In the genomic region with DNA sequence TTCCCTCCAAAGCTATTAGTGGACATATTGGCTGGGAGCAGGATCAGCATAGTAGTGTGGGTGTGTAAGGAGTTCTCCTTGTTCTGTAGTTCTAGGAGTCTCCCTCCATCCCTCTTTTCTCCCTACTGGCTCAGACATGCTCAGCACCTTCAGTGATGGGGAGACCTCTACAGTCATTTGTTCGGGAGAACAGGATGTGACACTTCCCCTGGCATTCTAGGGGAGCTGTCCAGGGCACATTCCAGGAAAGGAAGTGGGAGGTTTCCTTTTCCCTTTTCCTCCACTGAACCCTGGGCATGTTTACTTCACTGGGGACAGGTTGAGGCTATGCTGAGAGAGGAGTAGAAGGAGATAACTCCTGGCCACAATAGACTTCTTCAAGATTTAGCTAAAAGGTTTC, we compare ENCODE assay signal across 1 cellular context.
TF ChIP-seq lines count a peak whose summit lies in the region.

No MANE protein-coding gene starts in this region.

TF ChIP-seq in SK-N-SH treated with all-trans-retinoic acid at 6 μM for 48 hours, 23 proteins besides CTCF, POLR2A, EP300 and RAD21 (continued from another document):
- TF ChIP-seq, protein P1, sequence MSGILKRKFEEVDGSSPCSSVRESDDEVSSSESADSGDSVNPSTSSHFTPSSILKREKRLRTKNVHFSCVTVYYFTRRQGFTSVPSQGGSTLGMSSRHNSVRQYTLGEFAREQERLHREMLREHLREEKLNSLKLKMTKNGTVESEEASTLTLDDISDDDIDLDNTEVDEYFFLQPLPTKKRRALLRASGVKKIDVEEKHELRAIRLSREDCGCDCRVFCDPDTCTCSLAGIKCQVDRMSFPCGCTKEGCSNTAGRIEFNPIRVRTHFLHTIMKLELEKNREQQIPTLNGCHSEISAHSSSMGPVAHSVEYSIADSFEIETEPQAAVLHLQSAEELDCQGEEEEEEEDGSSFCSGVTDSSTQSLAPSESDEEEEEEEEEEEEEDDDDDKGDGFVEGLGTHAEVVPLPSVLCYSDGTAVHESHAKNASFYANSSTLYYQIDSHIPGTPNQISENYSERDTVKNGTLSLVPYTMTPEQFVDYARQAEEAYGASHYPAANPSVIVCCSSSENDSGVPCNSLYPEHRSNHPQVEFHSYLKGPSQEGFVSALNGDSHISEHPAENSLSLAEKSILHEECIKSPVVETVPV (CRISPR knock-in tag; IDR thresholded peaks at IDR 0.05): no peak
- TF ChIP-seq ZFP30 (CRISPR knock-in tag; IDR thresholded peaks at IDR 0.05): no peak
- TF ChIP-seq BACH2 (CRISPR knock-in tag; IDR thresholded peaks at IDR 0.05; ENCODE audit: borderline replicate concordance): no peak
